Comparison of ENCODE assay signal across 16 cellular contexts in genomic region chr9:125277411-125277810, GRCh38. TPM values are rescaled to one million over a fixed set of nuclear protein-coding genes. Genes with fewer than 3 reads are reported as not detected.
A peak's percentile ranks its signal among the peaks of the same experiment; 100 is the strongest.
DNase-seq lines count a peak whose midpoint lies in the region; TF ChIP-seq lines count a peak whose summit lies in the region.
"Had no signal": no experiment of that assay in that cellular context is flagged by ENCODE, and none has a peak within 500 bp of the region (broad histone marks: within the 10 kb centered on the region; RNA-seq: fewer than 3 reads in every experiment).

No MANE protein-coding gene starts in this region.

- TF ChIP-seq POLR2A in prostate gland (IDR thresholded peaks at IDR 0.05): no peak

- H3K4me3 ChIP-seq in prostate gland: no peak overlapping the region
- H3K4me3 ChIP-seq: BLaER1 treated with 17β-estradiol and CSF1 and Interleukin-3, amounts not matched to agents 10 nM and 100 nM; GM23338 had no signal

- no peaks in the 10 kb centered on the region for H3K9me3 ChIP-seq in prostate gland
- H3K9me3 ChIP-seq: BE2C; BLaER1 treated with 17β-estradiol and CSF1 and Interleukin-3, amounts not matched to agents 10 nM and 100 nM had no signal

- H3K4me3 Mint-ChIP-seq in Calu3 (ENCODE audit: low read depth, unreplicated experiment) (no peak overlapping the region), osteocyte (ENCODE audit: unreplicated experiment) (no peak overlapping the region)
- H3K4me3 Mint-ChIP-seq: CD14-positive monocyte; CD4-positive, alpha-beta T cell; CD8-positive, alpha-beta memory T cell; GM23338; H9 had no signal

- H3K27me3 Mint-ChIP-seq in Calu3 (ENCODE audit: unreplicated experiment) (no peaks in the 10 kb centered on the region), osteocyte (ENCODE audit: unreplicated experiment) (no peaks in the 10 kb centered on the region)
- H3K27me3 Mint-ChIP-seq: CD4-positive, alpha-beta T cell; CD8-positive, alpha-beta memory T cell had no signal

- H3K27ac Mint-ChIP-seq in Calu3 (ENCODE audit: unreplicated experiment): peak overlapping the region; percentile 36
- no peak overlapping the region for H3K27ac Mint-ChIP-seq in osteocyte (ENCODE audit: unreplicated experiment)
- H3K27ac Mint-ChIP-seq: CD4-positive, alpha-beta T cell; CD8-positive, alpha-beta memory T cell; GM23338 had no signal

- BruUV-seq in Calu3 (replicated peaks; lab: Mats Ljungman, UMichigan): no TSS peak

- no peaks in the 10 kb centered on the region for H3K27me3 ChIP-seq in prostate gland (replicated peaks; ENCODE audit: insufficient read depth)
- H3K27me3 ChIP-seq: BE2C; BLaER1 treated with 17β-estradiol and CSF1 and Interleukin-3, amounts not matched to agents 10 nM and 100 nM had no signal

- CTCF ChIA-PET in Calu3 (lab: Charles Lee): no interaction called here

- H3K36me3 Mint-ChIP-seq in Calu3 (ENCODE audit: insufficient read depth, unreplicated experiment) (peaks cover 7% of the 10 kb centered on the region), osteocyte (ENCODE audit: unreplicated experiment) (peaks cover 4% of the 10 kb centered on the region)

- DNase-seq in ACHN: peak; percentile 24
- no peak for DNase-seq in Calu3
- DNase-seq in kidney tubule cell (ENCODE audit: low spot score): peak; percentile 58
- DNase-seq in cardiac septum (ENCODE audit: low spot score): no peak
- no peak for DNase-seq in osteocyte (ENCODE audit: extremely low spot score, unreplicated experiment)
- DNase-seq in prostate gland (ENCODE audit: low spot score): no peak
- DNase-seq: AML-193; BE2C; CD4-positive, alpha-beta T cell; CD8-positive, alpha-beta memory T cell; DMS153; DND-41; H9 had no signal

- H3K4me1 ChIP-seq in prostate gland (replicated peaks): no peaks in the 10 kb centered on the region
- H3K4me1 ChIP-seq: BE2C had no signal

- intact Hi-C loops in Calu3 (cut with micrococcal nuclease; ENCODE audit: unreplicated experiment): no loop called here
- intact Hi-C loops in cardiac septum (cut with DNase I): no loop called here
- intact Hi-C loops in prostate gland (cut with DNase I): no loop called here

- no peak overlapping the region for H3K27ac ChIP-seq in prostate gland
- H3K27ac ChIP-seq: BLaER1 treated with 17β-estradiol and CSF1 and Interleukin-3, amounts not matched to agents 10 nM and 100 nM had no signal

- H3K9me3 Mint-ChIP-seq in Calu3 (ENCODE audit: low read depth, unreplicated experiment): no peaks in the 10 kb centered on the region
- no peaks in the 10 kb centered on the region for H3K9me3 Mint-ChIP-seq in osteocyte (ENCODE audit: unreplicated experiment)
- H3K9me3 Mint-ChIP-seq: CD14-positive monocyte; CD4-positive, alpha-beta T cell; CD8-positive, alpha-beta memory T cell; GM23338; H9 had no signal

- H3K36me3 ChIP-seq in prostate gland: no peaks in the 10 kb centered on the region
- H3K36me3 ChIP-seq: BE2C had no signal

- in situ Hi-C loops in ACHN (cut with HindIII; ENCODE audit: low pct_ligation_motif_present, low pct_unique_long_range_greater_than_20kb, low sequenced_read_pairs): no loop called here

- TF ChIP-seq CTCF in Calu3 (IDR thresholded peaks at IDR 0.05; ENCODE audit: unreplicated experiment) (no peak), osteocyte (IDR thresholded peaks at IDR 0.05) (no peak), prostate gland (IDR thresholded peaks at IDR 0.05) (no peak)

- H3K4me1 Mint-ChIP-seq in Calu3 (ENCODE audit: low read depth, unreplicated experiment) (peaks cover 11% of the 10 kb centered on the region), osteocyte (ENCODE audit: unreplicated experiment) (peaks cover 31% of the 10 kb centered on the region)

RNA-seq across cellular contexts. Expression of gene GAPVD1, which starts 15.8 kb away (rescaled TPM):
- total RNA-seq in Calu3 (2022) (28.7 and 32.6 TPM in 2 replicates), cardiac septum (31.1 TPM), osteocyte (56.1 and 56.5 TPM in 2 replicates), prostate gland (10 to 100 TPM; 34.4 to 50.1 TPM)

RNA-seq across cellular contexts. Expression of gene HSPA5, which starts 36.3 kb away (rescaled TPM):
- total RNA-seq in Calu3 (2022) (256 and 259 TPM in 2 replicates), cardiac septum (284 TPM), osteocyte (282 and 300 TPM in 2 replicates), prostate gland (100 to 1,000 TPM; 215 to 303 TPM)

Comparison
In these comparisons a context has a peak if more than half of its experiments do, and no peak if none do; other contexts are left out.
1. DNase-seq: peak in ACHN (single experiment) and kidney tubule cell (single experiment); none in Calu3 (single experiment), cardiac septum (single experiment), osteocyte (single experiment) and prostate gland (single experiment).